Comparison of ENCODE assay signal across 33 cellular contexts in genomic region chrX:153206425-153207046, GRCh38. TPM values are rescaled to one million over a fixed set of nuclear protein-coding genes. Genes with fewer than 3 reads are reported as not detected.
"Had no signal": no experiment of that assay in that cellular context is flagged by ENCODE, and none has a peak within 500 bp of the region (broad histone marks: within the 10 kb centered on the region; RNA-seq: fewer than 3 reads in every experiment).

No MANE protein-coding gene starts in this region.

- H3K9me3 Mint-ChIP-seq: stimulated activated effector memory CD8-positive, alpha-beta T cell treated with anti-CD3 and anti-CD28 coated beads, Interleukin-12 subunit alpha, Interleukin-12 subunit beta, amount 100 ng/mL, for 72 hours had no signal

- H3K27me3 ChIP-seq: stomach, testis, thyroid gland, tibial artery, tibial nerve, transverse colon, upper lobe of left lung, upper lobe of right lung, vagina had no signal

- H3K4me3 ChIP-seq: stomach, suprapubic skin, testis, thoracic aorta, thyroid gland, tibial artery, tibial nerve, transverse colon, upper lobe of left lung, upper lobe of right lung, uterus, vagina had no signal

- FAIRE-seq: urothelium cell line had no signal

- H3K36me3 Mint-ChIP-seq: stimulated activated effector memory CD8-positive, alpha-beta T cell treated with anti-CD3 and anti-CD28 coated beads, Interleukin-12 subunit alpha, Interleukin-12 subunit beta, amount 100 ng/mL, for 72 hours; stimulated activated memory B cell treated with anti-CD40 and anti-IgM and Interleukin-4, amounts not matched to agents 10 μg/mL and 1 μg/mL and 100 μg/mL, for 72 hours; type B pancreatic cell had no signal

- ATAC-seq: stimulated activated effector memory CD8-positive, alpha-beta T cell treated with anti-CD3 and anti-CD28 coated beads, Interleukin-12 subunit alpha, Interleukin-12 subunit beta, amount 100 ng/mL, for 72 hours; stimulated activated memory B cell treated with anti-CD40 and anti-IgM and Interleukin-4, amounts not matched to agents 10 μg/mL and 1 μg/mL and 100 μg/mL, for 72 hours; stimulated activated naive B cell treated with anti-CD40 and anti-IgM and Interleukin-4, amounts not matched to agents 10 μg/mL and 1 μg/mL and 100 μg/mL, for 72 hours; stimulated activated naive CD8-positive, alpha-beta T cell treated with anti-CD3 and anti-CD28 coated beads, Interleukin-15, amount 100 ng/mL, for 72 hours; stimulated activated naive CD8-positive, alpha-beta T cell treated with anti-CD3 and anti-CD28 coated beads, Interleukin-15, Interleukin-2, amounts not matched to agents 100 U/mL and 50 U/mL, for 24 hours; upper lobe of right lung had no signal

- H3K27ac Mint-ChIP-seq: stimulated activated effector memory CD8-positive, alpha-beta T cell treated with anti-CD3 and anti-CD28 coated beads, Interleukin-12 subunit alpha, Interleukin-12 subunit beta, amount 100 ng/mL, for 72 hours; stimulated activated memory B cell treated with anti-CD40 and anti-IgM and Interleukin-4, amounts not matched to agents 10 μg/mL and 1 μg/mL and 100 μg/mL, for 72 hours; stimulated activated naive B cell treated with anti-CD40 and anti-IgM and Interleukin-4, amounts not matched to agents 10 μg/mL and 1 μg/mL and 100 μg/mL, for 72 hours; stimulated activated naive CD8-positive, alpha-beta T cell treated with anti-CD3 and anti-CD28 coated beads, Interleukin-15, amount 100 ng/mL, for 72 hours; stimulated activated naive CD8-positive, alpha-beta T cell treated with anti-CD3 and anti-CD28 coated beads, Interleukin-15, Interleukin-2, amounts not matched to agents 100 ng/mL and 50 ng/mL, for 24 hours; type B pancreatic cell had no signal

- H3K4me1 ChIP-seq: stomach, suprapubic skin, testis, thyroid gland, tibial artery, tibial nerve, transverse colon, upper lobe of left lung, upper lobe of right lung, uterus, vagina had no signal

- H3K4me3 Mint-ChIP-seq: stimulated activated effector memory CD8-positive, alpha-beta T cell treated with anti-CD3 and anti-CD28 coated beads, Interleukin-12 subunit alpha, Interleukin-12 subunit beta, amount 100 ng/mL, for 72 hours; stimulated activated memory B cell treated with anti-CD40 and anti-IgM and Interleukin-4, amounts not matched to agents 10 μg/mL and 1 μg/mL and 100 μg/mL, for 72 hours; stimulated activated naive B cell treated with anti-CD40 and anti-IgM and Interleukin-4, amounts not matched to agents 10 μg/mL and 1 μg/mL and 100 μg/mL, for 72 hours; stimulated activated naive CD8-positive, alpha-beta T cell treated with anti-CD3 and anti-CD28 coated beads, Interleukin-15, amount 100 ng/mL, for 72 hours; stimulated activated naive CD8-positive, alpha-beta T cell treated with anti-CD3 and anti-CD28 coated beads, Interleukin-15, Interleukin-2, amounts not matched to agents 100 ng/mL and 50 ng/mL, for 24 hours; type B pancreatic cell had no signal

- H3K9me3 ChIP-seq: suprapubic skin, testis, thoracic aorta, thyroid gland, tibial artery, transverse colon, upper lobe of right lung, uterus, vagina had no signal

- H3K36me3 ChIP-seq: stomach, suprapubic skin, thoracic aorta, thyroid gland, tibial artery, tibial nerve, transverse colon, upper lobe of left lung, upper lobe of right lung, uterus, vagina had no signal

- H3K4me1 Mint-ChIP-seq: stimulated activated effector memory CD8-positive, alpha-beta T cell treated with anti-CD3 and anti-CD28 coated beads, Interleukin-12 subunit alpha, Interleukin-12 subunit beta, amount 100 ng/mL, for 72 hours; stimulated activated memory B cell treated with anti-CD40 and anti-IgM and Interleukin-4, amounts not matched to agents 10 μg/mL and 1 μg/mL and 100 μg/mL, for 72 hours; stimulated activated naive B cell treated with anti-CD40 and anti-IgM and Interleukin-4, amounts not matched to agents 10 μg/mL and 1 μg/mL and 100 μg/mL, for 72 hours; stimulated activated naive CD8-positive, alpha-beta T cell treated with anti-CD3 and anti-CD28 coated beads, Interleukin-15, amount 100 ng/mL, for 72 hours had no signal

- DNase-seq: stimulated activated CD4-positive, alpha-beta T cell treated with anti-CD3 and anti-CD28 coated beads, Interleukin-2, amount 100 ng/mL, for 48 hours; stimulated activated CD4-positive, alpha-beta T cell treated with anti-CD3 and anti-CD28 coated beads, Interleukin-4, amount 100 ng/mL, for 1 hour; stimulated activated CD4-positive, alpha-beta T cell treated with anti-CD3 and anti-CD28 coated beads, Interleukin-4, amount 100 ng/mL, for 24 hours; stimulated activated CD4-positive, alpha-beta T cell treated with anti-CD3 and anti-CD28 coated beads, Interleukin-4, amount 100 ng/mL, for 4 hours; stimulated activated CD8-positive, alpha-beta memory T cell treated with anti-CD3 and anti-CD28 coated beads, Interleukin-4, amount 100 ng/mL, for 48 hours; stimulated activated naive B cell treated with anti-CD40 and anti-IgM and Interleukin-4, amounts not matched to agents 10 μg/mL and 1 μg/mL and 100 μg/mL, for 72 hours; stimulated activated naive CD4-positive, alpha-beta T cell; stimulated activated naive CD8-positive, alpha-beta T cell treated with anti-CD3 and anti-CD28 coated beads, Interleukin-15, amount 100 ng/mL, for 72 hours; stimulated activated naive CD8-positive, alpha-beta T cell treated with anti-CD3 and anti-CD28 coated beads, Interleukin-15, Interleukin-2, amounts not matched to agents 100 U/mL and 50 U/mL, for 24 hours; stomach; substantia nigra; testis; thyroid gland; tibial artery; transverse colon; trophoblast cell; upper lobe of left lung; upper lobe of right lung; uterus had no signal

- H3K27ac ChIP-seq: stomach, suprapubic skin, testis, thoracic aorta, thyroid gland, tibial artery, tibial nerve, transverse colon, upper lobe of left lung, upper lobe of right lung, uterus, vagina had no signal

RNA-seq across cellular contexts. Expression of gene MAGEA1, which starts 27.5 kb away (rescaled TPM):
- total RNA-seq: stomach, subcutaneous adipose tissue, suprapubic skin, temporal lobe, thoracic aorta, thyroid gland, tibial nerve, transverse colon, upper lobe of right lung, ureter, urinary bladder, uterus, vagina had no signal
- polyA plus RNA-seq: stomach, thymus, urinary bladder had no signal
